In the genomic region with DNA sequence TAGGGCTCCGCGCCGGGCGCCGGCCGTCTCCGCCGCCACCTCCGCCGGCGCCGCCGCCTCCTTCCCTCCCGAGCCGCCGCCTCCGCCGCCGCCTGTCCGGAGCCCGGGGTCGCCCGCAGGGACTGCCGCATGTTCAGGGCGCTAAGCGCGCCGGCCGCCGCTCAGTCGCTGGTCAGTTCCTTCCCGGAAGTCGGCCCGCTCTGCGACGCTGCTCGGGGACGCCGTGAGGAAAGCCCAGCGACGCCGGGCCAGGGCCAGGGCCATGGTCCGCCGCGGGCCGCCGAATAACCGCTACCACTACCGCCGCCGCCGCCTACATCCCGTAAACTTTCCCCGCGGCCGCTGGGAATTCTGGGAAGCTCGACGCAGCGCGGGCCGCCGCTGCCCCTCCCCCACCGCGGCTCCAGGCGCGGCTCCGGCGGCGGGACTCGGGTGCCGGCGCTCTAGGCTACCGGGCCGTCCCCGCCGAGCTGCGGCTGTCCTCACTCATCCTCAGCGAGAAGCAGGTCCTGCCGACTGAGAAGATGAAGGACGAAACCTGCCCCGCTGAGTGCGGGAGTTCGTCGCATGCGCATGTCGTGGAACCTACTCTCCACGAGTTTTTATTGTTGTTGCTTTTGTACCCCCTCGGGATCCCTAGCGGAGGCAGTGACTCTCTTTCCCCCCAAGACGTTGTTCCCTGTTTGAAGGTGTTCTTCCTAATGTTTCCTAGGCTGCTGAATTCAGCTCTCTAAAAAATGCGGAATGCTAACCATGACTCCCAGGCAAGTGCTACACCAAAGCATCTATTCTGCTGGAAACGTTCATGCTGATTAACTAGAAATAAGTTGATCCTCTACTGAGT, we compare ENCODE assay signal across 1 cellular context.
TF ChIP-seq lines count a peak whose summit lies in the region.

A gene (minus strand): TSS at position 299 of the 844 bp plus-strand sequence. CDS start 339 bp downstream, outside the sequence.

TF ChIP-seq in HepG2, 621 proteins besides CTCF, POLR2A, EP300 and RAD21 (continued from another document and continues in another):
- TF ChIP-seq, protein P1, sequence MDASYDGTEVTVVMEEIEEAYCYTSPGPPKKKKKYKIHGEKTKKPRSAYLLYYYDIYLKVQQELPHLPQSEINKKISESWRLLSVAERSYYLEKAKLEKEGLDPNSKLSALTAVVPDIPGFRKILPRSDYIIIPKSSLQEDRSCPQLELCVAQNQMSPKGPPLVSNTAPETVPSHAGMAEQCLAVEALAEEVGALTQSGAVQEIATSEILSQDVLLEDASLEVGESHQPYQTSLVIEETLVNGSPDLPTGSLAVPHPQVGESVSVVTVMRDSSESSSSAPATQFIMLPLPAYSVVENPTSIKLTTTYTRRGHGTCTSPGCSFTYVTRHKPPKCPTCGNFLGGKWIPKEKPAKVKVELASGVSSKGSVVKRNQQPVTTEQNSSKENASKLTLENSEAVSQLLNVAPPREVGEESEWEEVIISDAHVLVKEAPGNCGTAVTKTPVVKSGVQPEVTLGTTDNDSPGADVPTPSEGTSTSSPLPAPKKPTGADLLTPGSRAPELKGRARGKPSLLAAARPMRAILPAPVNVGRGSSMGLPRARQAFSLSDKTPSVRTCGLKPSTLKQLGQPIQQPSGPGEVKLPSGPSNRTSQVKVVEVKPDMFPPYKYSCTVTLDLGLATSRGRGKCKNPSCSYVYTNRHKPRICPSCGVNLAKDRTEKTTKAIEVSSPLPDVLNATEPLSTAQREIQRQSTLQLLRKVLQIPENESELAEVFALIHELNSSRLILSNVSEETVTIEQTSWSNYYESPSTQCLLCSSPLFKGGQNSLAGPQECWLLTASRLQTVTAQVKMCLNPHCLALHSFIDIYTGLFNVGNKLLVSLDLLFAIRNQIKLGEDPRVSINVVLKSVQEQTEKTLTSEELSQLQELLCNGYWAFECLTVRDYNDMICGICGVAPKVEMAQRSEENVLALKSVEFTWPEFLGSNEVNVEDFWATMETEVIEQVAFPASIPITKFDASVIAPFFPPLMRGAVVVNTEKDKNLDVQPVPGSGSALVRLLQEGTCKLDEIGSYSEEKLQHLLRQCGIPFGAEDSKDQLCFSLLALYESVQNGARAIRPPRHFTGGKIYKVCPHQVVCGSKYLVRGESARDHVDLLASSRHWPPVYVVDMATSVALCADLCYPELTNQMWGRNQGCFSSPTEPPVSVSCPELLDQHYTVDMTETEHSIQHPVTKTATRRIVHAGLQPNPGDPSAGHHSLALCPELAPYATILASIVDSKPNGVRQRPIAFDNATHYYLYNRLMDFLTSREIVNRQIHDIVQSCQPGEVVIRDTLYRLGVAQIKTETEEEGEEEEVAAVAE (CRISPR knock-in tag; IDR thresholded peaks at IDR 0.05; ENCODE audit: borderline replicate concordance) = 0 out of 2 replicates have a peak, but pooled peaks have one; percentile 23
- TF ChIP-seq, protein P2, sequence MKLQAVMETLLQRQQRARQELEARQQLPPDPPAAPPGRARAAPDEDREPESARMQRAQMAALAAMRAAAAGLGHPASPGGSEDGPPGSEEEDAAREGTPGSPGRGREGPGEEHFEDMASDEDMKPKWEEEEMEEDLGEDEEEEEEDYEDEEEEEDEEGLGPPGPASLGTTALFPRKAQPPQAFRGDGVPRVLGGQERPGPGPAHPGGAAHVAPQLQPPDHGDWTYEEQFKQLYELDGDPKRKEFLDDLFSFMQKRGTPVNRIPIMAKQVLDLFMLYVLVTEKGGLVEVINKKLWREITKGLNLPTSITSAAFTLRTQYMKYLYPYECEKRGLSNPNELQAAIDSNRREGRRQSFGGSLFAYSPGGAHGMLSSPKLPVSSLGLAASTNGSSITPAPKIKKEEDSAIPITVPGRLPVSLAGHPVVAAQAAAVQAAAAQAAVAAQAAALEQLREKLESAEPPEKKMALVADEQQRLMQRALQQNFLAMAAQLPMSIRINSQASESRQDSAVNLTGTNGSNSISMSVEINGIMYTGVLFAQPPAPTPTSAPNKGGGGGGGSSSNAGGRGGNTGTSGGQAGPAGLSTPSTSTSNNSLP (IDR thresholded peaks at IDR 0.05; ENCODE audit: low read depth, low read length) = no peak
- TF ChIP-seq ZNF337 (CRISPR knock-in tag; IDR thresholded peaks at IDR 0.05; ENCODE audit: borderline replicate concordance, low read depth) = peak; percentile 43; the same call in 1 of the 2 replicates
- peak; percentile 46; the same call in 1 of the 2 replicates for TF ChIP-seq MYC (CRISPR knock-in tag; IDR thresholded peaks at IDR 0.05; ENCODE audit: borderline replicate concordance)
- TF ChIP-seq ATF7-NPFF (CRISPR knock-in tag; IDR thresholded peaks at IDR 0.05; ENCODE audit: low read depth) = peak; percentile 86
- TF ChIP-seq, protein P3, sequence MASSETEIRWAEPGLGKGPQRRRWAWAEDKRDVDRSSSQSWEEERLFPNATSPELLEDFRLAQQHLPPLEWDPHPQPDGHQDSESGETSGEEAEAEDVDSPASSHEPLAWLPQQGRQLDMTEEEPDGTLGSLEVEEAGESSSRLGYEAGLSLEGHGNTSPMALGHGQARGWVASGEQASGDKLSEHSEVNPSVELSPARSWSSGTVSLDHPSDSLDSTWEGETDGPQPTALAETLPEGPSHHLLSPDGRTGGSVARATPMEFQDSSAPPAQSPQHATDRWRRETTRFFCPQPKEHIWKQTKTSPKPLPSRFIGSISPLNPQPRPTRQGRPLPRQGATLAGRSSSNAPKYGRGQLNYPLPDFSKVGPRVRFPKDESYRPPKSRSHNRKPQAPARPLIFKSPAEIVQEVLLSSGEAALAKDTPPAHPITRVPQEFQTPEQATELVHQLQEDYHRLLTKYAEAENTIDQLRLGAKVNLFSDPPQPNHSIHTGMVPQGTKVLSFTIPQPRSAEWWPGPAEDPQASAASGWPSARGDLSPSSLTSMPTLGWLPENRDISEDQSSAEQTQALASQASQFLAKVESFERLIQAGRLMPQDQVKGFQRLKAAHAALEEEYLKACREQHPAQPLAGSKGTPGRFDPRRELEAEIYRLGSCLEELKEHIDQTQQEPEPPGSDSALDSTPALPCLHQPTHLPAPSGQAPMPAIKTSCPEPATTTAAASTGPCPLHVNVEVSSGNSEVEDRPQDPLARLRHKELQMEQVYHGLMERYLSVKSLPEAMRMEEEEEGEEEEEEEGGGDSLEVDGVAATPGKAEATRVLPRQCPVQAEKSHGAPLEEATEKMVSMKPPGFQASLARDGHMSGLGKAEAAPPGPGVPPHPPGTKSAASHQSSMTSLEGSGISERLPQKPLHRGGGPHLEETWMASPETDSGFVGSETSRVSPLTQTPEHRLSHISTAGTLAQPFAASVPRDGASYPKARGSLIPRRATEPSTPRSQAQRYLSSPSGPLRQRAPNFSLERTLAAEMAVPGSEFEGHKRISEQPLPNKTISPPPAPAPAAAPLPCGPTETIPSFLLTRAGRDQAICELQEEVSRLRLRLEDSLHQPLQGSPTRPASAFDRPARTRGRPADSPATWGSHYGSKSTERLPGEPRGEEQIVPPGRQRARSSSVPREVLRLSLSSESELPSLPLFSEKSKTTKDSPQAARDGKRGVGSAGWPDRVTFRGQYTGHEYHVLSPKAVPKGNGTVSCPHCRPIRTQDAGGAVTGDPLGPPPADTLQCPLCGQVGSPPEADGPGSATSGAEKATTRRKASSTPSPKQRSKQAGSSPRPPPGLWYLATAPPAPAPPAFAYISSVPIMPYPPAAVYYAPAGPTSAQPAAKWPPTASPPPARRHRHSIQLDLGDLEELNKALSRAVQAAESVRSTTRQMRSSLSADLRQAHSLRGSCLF (CRISPR knock-in tag; IDR thresholded peaks at IDR 0.05; ENCODE audit: borderline replicate concordance) = 0 out of 2 replicates have a peak, but pooled peaks have one; percentile 22
- no peak for TF ChIP-seq ZSCAN30 (CRISPR knock-in tag; IDR thresholded peaks at IDR 0.05)
- TF ChIP-seq ZNF205 (CRISPR knock-in tag; IDR thresholded peaks at IDR 0.05) = peak; percentile 43; the same call in 1 of the 2 replicates
- TF ChIP-seq FOXA3 (CRISPR knock-in tag; IDR thresholded peaks at IDR 0.05) = peak; percentile 51; the same call in 1 of the 2 replicates
- 0 out of 2 replicates have a peak, but pooled peaks have one; percentile 16 for TF ChIP-seq MIER2 (CRISPR knock-in tag; IDR thresholded peaks at IDR 0.05)
- TF ChIP-seq ZNF446 (CRISPR knock-in tag; IDR thresholded peaks at IDR 0.05) = no peak
- TF ChIP-seq ZNF382 (CRISPR knock-in tag; IDR thresholded peaks at IDR 0.05; ENCODE audit: borderline replicate concordance) = no peak
- TF ChIP-seq, protein P4, sequence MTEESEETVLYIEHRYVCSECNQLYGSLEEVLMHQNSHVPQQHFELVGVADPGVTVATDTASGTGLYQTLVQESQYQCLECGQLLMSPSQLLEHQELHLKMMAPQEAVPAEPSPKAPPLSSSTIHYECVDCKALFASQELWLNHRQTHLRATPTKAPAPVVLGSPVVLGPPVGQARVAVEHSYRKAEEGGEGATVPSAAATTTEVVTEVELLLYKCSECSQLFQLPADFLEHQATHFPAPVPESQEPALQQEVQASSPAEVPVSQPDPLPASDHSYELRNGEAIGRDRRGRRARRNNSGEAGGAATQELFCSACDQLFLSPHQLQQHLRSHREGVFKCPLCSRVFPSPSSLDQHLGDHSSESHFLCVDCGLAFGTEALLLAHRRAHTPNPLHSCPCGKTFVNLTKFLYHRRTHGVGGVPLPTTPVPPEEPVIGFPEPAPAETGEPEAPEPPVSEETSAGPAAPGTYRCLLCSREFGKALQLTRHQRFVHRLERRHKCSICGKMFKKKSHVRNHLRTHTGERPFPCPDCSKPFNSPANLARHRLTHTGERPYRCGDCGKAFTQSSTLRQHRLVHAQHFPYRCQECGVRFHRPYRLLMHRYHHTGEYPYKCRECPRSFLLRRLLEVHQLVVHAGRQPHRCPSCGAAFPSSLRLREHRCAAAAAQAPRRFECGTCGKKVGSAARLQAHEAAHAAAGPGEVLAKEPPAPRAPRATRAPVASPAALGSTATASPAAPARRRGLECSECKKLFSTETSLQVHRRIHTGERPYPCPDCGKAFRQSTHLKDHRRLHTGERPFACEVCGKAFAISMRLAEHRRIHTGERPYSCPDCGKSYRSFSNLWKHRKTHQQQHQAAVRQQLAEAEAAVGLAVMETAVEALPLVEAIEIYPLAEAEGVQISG (CRISPR knock-in tag; IDR thresholded peaks at IDR 0.05) = peak; percentile 94
- no peak for TF ChIP-seq BHLHE40 (IDR thresholded peaks at IDR 0.05; ENCODE audit: low read length)
- TF ChIP-seq ZSCAN31 (CRISPR knock-in tag; IDR thresholded peaks at IDR 0.05; ENCODE audit: low read depth) = peak; percentile 84
- no peak for TF ChIP-seq TCF7 (IDR thresholded peaks at IDR 0.05; ENCODE audit: low read depth)
- TF ChIP-seq SPEN (CRISPR knock-in tag; IDR thresholded peaks at IDR 0.05; ENCODE audit: low read depth) = peak; percentile 78; the same call in 1 of the 2 replicates
- peak; percentile 95 for TF ChIP-seq POLR2G (IDR thresholded peaks at IDR 0.05; ENCODE audit: low read depth, low read length)
- TF ChIP-seq, protein P5, sequence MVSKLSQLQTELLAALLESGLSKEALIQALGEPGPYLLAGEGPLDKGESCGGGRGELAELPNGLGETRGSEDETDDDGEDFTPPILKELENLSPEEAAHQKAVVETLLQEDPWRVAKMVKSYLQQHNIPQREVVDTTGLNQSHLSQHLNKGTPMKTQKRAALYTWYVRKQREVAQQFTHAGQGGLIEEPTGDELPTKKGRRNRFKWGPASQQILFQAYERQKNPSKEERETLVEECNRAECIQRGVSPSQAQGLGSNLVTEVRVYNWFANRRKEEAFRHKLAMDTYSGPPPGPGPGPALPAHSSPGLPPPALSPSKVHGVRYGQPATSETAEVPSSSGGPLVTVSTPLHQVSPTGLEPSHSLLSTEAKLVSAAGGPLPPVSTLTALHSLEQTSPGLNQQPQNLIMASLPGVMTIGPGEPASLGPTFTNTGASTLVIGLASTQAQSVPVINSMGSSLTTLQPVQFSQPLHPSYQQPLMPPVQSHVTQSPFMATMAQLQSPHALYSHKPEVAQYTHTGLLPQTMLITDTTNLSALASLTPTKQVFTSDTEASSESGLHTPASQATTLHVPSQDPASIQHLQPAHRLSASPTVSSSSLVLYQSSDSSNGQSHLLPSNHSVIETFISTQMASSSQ (IDR thresholded peaks at IDR 0.05; ENCODE audit: low read depth) = no peak
- TF ChIP-seq, protein P5 (CRISPR knock-in tag; IDR thresholded peaks at IDR 0.05; ENCODE audit: borderline replicate concordance) = peak; percentile 79; the same call in 1 of the 2 replicates
- peak; percentile 11; the same call in 1 of the 2 replicates for TF ChIP-seq STAT5B (CRISPR knock-in tag; IDR thresholded peaks at IDR 0.05)
- TF ChIP-seq ZNF350 (CRISPR knock-in tag; IDR thresholded peaks at IDR 0.05; ENCODE audit: borderline replicate concordance, low read depth) = no peak
- TF ChIP-seq, protein P6, sequence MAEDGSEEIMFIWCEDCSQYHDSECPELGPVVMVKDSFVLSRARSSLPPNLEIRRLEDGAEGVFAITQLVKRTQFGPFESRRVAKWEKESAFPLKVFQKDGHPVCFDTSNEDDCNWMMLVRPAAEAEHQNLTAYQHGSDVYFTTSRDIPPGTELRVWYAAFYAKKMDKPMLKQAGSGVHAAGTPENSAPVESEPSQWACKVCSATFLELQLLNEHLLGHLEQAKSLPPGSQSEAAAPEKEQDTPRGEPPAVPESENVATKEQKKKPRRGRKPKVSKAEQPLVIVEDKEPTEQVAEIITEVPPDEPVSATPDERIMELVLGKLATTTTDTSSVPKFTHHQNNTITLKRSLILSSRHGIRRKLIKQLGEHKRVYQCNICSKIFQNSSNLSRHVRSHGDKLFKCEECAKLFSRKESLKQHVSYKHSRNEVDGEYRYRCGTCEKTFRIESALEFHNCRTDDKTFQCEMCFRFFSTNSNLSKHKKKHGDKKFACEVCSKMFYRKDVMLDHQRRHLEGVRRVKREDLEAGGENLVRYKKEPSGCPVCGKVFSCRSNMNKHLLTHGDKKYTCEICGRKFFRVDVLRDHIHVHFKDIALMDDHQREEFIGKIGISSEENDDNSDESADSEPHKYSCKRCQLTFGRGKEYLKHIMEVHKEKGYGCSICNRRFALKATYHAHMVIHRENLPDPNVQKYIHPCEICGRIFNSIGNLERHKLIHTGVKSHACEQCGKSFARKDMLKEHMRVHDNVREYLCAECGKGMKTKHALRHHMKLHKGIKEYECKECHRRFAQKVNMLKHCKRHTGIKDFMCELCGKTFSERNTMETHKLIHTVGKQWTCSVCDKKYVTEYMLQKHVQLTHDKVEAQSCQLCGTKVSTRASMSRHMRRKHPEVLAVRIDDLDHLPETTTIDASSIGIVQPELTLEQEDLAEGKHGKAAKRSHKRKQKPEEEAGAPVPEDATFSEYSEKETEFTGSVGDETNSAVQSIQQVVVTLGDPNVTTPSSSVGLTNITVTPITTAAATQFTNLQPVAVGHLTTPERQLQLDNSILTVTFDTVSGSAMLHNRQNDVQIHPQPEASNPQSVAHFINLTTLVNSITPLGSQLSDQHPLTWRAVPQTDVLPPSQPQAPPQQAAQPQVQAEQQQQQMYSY (CRISPR knock-in tag; IDR thresholded peaks at IDR 0.05) = no peak
- TF ChIP-seq ISL2 (CRISPR knock-in tag; IDR thresholded peaks at IDR 0.05) = peak; percentile 41; the same call in 1 of the 2 replicates
- TF ChIP-seq ZNF430 (CRISPR knock-in tag; IDR thresholded peaks at IDR 0.05) = 0 out of 2 replicates have a peak, but pooled peaks have one; percentile 33
